8 cellular contexts compared by ENCODE assay signal in the genomic region with DNA sequence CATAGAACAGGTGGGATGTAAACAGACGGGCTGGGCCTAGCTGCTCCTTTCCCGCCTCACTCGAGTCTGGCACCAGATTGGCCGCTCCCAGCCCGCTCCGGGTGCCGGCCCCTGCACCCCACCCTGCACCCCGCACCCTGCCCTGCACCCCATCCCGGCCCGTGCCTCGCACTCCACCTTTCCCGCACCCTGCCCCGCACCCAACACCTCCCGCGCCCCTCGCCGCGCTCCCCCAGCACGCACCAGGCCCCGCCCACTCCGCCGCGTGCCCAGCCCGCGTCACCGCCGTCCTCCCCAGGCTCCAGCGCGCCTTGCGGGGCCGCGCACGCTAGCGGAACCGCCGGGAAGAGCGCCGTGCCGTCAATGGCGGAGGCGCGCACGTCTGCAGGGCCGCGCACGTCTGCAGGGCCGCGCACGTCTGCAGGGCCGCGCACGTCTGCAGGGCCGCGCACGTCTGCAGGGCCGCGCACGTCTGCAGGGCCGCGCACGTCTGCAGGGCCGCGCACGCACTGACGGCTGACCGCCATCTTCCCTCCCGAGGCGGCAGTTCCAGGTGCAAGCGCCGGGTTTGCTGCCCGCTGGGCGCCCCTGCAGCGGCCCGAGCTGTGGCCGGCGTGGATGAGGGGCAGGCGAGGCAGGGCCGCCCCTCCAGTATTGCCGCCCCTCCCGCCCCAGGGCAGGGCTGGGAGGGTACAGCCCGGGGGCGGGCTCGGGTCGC. TPM values are rescaled to one million over a fixed set of nuclear protein-coding genes. Genes with fewer than 3 reads are reported as not detected.
DNase-seq lines count a peak whose midpoint lies in the region; ATAC-seq and TF ChIP-seq lines count a peak whose summit lies in the region.

Gene UBE3C (plus strand): TSS at position 503 of the 718 bp plus-strand sequence. CDS start 347 bp downstream, outside the sequence.

- peaks cover 31% of the 10 kb centered on the region for H3K4me1 Mint-ChIP-seq in activated CD4-positive, alpha-beta T cell treated with anti-CD3 and anti-CD28 coated beads, Interleukin-2, amount 10 ng/mL, durations not matched to agents 24 days and 14 days

- peak within 1 kb of the TSS; percentile 99 for H3K27ac Mint-ChIP-seq in activated CD4-positive, alpha-beta T cell treated with anti-CD3 and anti-CD28 coated beads, Interleukin-2, amount 10 ng/mL, durations not matched to agents 24 days and 14 days

- peaks cover 35% of the 10 kb centered on the region for H3K36me3 ChIP-seq in BE2C

- H3K9me3 Mint-ChIP-seq in activated CD4-positive, alpha-beta T cell treated with anti-CD3 and anti-CD28 coated beads, Interleukin-2, amount 10 ng/mL, durations not matched to agents 24 days and 14 days: peaks cover 3% of the 10 kb centered on the region

- ATAC-seq in GM19324 (IDR thresholded peaks at IDR 0.05; ENCODE audit: low FRiP score, unreplicated experiment) (peak; percentile 85), HG03460 (IDR thresholded peaks at IDR 0.05; ENCODE audit: unreplicated experiment) (peak; percentile 85)

- peaks cover 33% of the 10 kb centered on the region for H3K36me3 Mint-ChIP-seq in activated CD4-positive, alpha-beta T cell treated with anti-CD3 and anti-CD28 coated beads, Interleukin-2, amount 10 ng/mL, durations not matched to agents 24 days and 14 days (ENCODE audit: low read depth)

- no peaks in the 10 kb centered on the region for H3K9me3 ChIP-seq in BE2C

- DNase-seq in BE2C: peak; percentile 94
- DNase-seq in NCI-H526 treated with DMSO at 0.1 percent for 48 hours (lab: John Stamatoyannopoulos, UW): peak; percentile 88
- peak; percentile 98 for DNase-seq in activated CD4-positive, alpha-beta T cell treated with anti-CD3 and anti-CD28 coated beads, Interleukin-2, amount 10 ng/mL, durations not matched to agents 24 days and 14 days
- peak; percentile 88 for DNase-seq in coronary artery (ENCODE audit: low spot score)
- DNase-seq in left kidney (ENCODE audit: low read depth, low spot score): peak; percentile 96
- peak; percentile 91 for DNase-seq in stimulated activated CD4-positive, alpha-beta T cell treated with anti-CD3 and anti-CD28 coated beads, Interleukin-1b, Interleukin-23, amount 100 ng/mL, for 48 hours

- H3K27ac ChIP-seq in coronary artery: peak within 1 kb of the TSS; percentile 88 to 99

- H3K27me3 Mint-ChIP-seq in activated CD4-positive, alpha-beta T cell treated with anti-CD3 and anti-CD28 coated beads, Interleukin-2, amount 10 ng/mL, durations not matched to agents 24 days and 14 days: no peaks in the 10 kb centered on the region

- intact Hi-C loops in activated CD4-positive, alpha-beta T cell treated with anti-CD3 and anti-CD28 coated beads, Interleukin-2, amount 10 ng/mL, durations not matched to agents 24 days and 14 days (cut with micrococcal nuclease): loop anchor here (1.0 to 10.0 kb wide), 5 partner anchors 188 to 1566 kb away; partner anchors contain the start of genes LMBR1, NCAPG2 and RBM33

- H3K27me3 ChIP-seq in BE2C: no peaks in the 10 kb centered on the region

- no peak for TF ChIP-seq CTCF in BE2C (IDR thresholded peaks at IDR 0.05; ENCODE audit: low read depth, low read length)
- TF ChIP-seq CTCF in coronary artery (IDR thresholded peaks at IDR 0.05): no peak

- H3K4me3 ChIP-seq in BE2C (ENCODE audit: low read depth, low read length): peak within 1 kb of the TSS; percentile 99
- H3K4me3 ChIP-seq in coronary artery: peak within 1 kb of the TSS; percentile 85

- peak within 1 kb of the TSS; percentile 88 for H3K4me3 Mint-ChIP-seq in activated CD4-positive, alpha-beta T cell treated with anti-CD3 and anti-CD28 coated beads, Interleukin-2, amount 10 ng/mL, durations not matched to agents 24 days and 14 days

- H3K4me1 ChIP-seq in BE2C: no peaks in the 10 kb centered on the region

RNA-seq across cellular contexts. Expression of gene UBE3C, which starts in this region (rescaled TPM):
- polyA plus RNA-seq in BE2C (2012; ENCODE audit: insufficient read depth, insufficient read length, low read depth): 30.7 TPM
- total RNA-seq in activated CD4-positive, alpha-beta T cell treated with anti-CD3 and anti-CD28 coated beads, Interleukin-2, amount 10 ng/mL, durations not matched to agents 24 days and 14 days: 89.9 and 95.4 TPM in 2 replicates

Comparison
In these comparisons a context has a peak if more than half of its experiments do, and no peak if none do; other contexts are left out.
1. Peak in every context shown above with its lines: DNase-seq, ATAC-seq, H3K4me3 ChIP-seq and H3K27ac ChIP-seq.